29 cellular contexts compared by ENCODE assay signal in genomic region chr11:57552479-57552878, GRCh38. TPM values are rescaled to one million over a fixed set of nuclear protein-coding genes. Genes with fewer than 3 reads are reported as not detected.
DNase-seq lines count a peak whose midpoint lies in the region; ATAC-seq, FAIRE-seq and TF ChIP-seq lines count a peak whose summit lies in the region.
"Had no signal": no experiment of that assay in that cellular context is flagged by ENCODE, and none has a peak within 500 bp of the region (broad histone marks: within the 10 kb centered on the region; RNA-seq: fewer than 3 reads in every experiment).

No MANE protein-coding gene starts in this region.

- in situ Hi-C loops in HepG2 (cut with HindIII; ENCODE audit: extremely low pct_ligation_motif_present, low pct_unique_long_range_greater_than_20kb) = no loop called here

- ATAC-seq in HepG2 (peak; percentile 79), right lobe of liver (no peak), GM19324 (IDR thresholded peaks at IDR 0.05; ENCODE audit: low FRiP score, unreplicated experiment) (no peak)
- ATAC-seq: activated CD4-positive, alpha-beta T cell treated with anti-CD3 and anti-CD28 coated beads for 36 hours; esophagus mucosa; foreskin keratinocyte; heart right ventricle; naive thymus-derived CD4-positive, alpha-beta T cell had no signal

- H2AFZ ChIP-seq in HepG2 (ENCODE audit: low read length) = no peak overlapping the region

- TF ChIP-seq POLR2A in HepG2 (IDR thresholded peaks at IDR 0.05; ENCODE audit: insufficient read depth in 1 of 2, low read depth in 2 of 2, low read length in 2 of 2) (no peak), right lobe of liver (IDR thresholded peaks at IDR 0.05) (no peak)

- peak; percentile 89 for DNase-seq in HepG2 (ENCODE audit: low spot score)
- DNase-seq in right lobe of liver = no peak
- DNase-seq in glutamatergic neuron = no peak
- DNase-seq in NK-92 treated with Interleukin-12 subunit alpha and Interleukin-12 subunit beta, amount 100 ng/mL, for 24 hours (lab: John Stamatoyannopoulos, UW) = no peak
- DNase-seq in glomerular visceral epithelial cell (ENCODE audit: extremely low spot score) = no peak
- DNase-seq: activated CD4-positive, alpha-beta T cell treated with anti-CD3 and anti-CD28 coated beads for 36 hours; activated gamma-delta T cell; activated T-cell treated with anti-CD3 and anti-CD28 coated beads, Interleukin-2, amount 50 U/mL, for 1 hour; CD4-positive, alpha-beta memory T cell; foreskin keratinocyte; GOT3; heart right ventricle; naive thymus-derived CD4-positive, alpha-beta T cell; NCI-H774; Peyer's patch; SHP77 treated with DMSO at 0.1 percent for 48 hours; sigmoid colon; stimulated activated CD4-positive, alpha-beta T cell treated with anti-CD3 and anti-CD28 coated beads, Interleukin-4, amount 100 ng/mL, for 1 hour; tibial artery had no signal

- TF ChIP-seq CTCF in HepG2 (CRISPR knock-in tag; IDR thresholded peaks at IDR 0.05) (no peak), right lobe of liver (IDR thresholded peaks at IDR 0.05) (no peak), glutamatergic neuron (IDR thresholded peaks at IDR 0.05; ENCODE audit: partially characterized antibody, unreplicated experiment) (no peak)

- intact Hi-C loops in HepG2 (cut with micrococcal nuclease; ENCODE audit: unreplicated experiment) = no loop called here
- intact Hi-C loops in right lobe of liver (cut with DNase I) = no loop called here

- BruUV-seq in HepG2 (replicated peaks; lab: Mats Ljungman, UMichigan) = no TSS peak

- no peak overlapping the region for H3K9ac ChIP-seq in HepG2 (ENCODE audit: insufficient read depth, low read depth, low read length)

- H3K27me3 ChIP-seq in HepG2 (ENCODE audit: control insufficient read depth in 1 of 2, insufficient read depth in 2 of 2, low read length in 2 of 2) = no peaks in the 10 kb centered on the region
- no peaks in the 10 kb centered on the region for H3K27me3 ChIP-seq in right lobe of liver
- H3K27me3 ChIP-seq: foreskin keratinocyte, heart right ventricle, Peyer's patch, sigmoid colon, tibial artery had no signal

- peaks cover 6% of the 10 kb centered on the region for H3K27me3 Mint-ChIP-seq in glutamatergic neuron (ENCODE audit: unreplicated experiment)
- H3K27me3 Mint-ChIP-seq: activated CD4-positive, alpha-beta T cell treated with anti-CD3 and anti-CD28 coated beads for 36 hours; CD4-positive, alpha-beta memory T cell; dendritic cell treated with granulocyte-macrophage colony-stimulating factor and Interleukin-4, amounts not matched to agents 40 ng/mL and 50 ng/mL, for 4 days; naive thymus-derived CD4-positive, alpha-beta T cell had no signal

- H3K36me3 ChIP-seq in HepG2 (replicated peaks in 1 of 2; ENCODE audit: control insufficient read depth in 1 of 2, insufficient read depth in 2 of 2, low read length in 2 of 2) (peaks cover 1 to 11% of the 10 kb centered on the region in 2 experiments; a peak in 1 of 5 replicates), right lobe of liver (peaks cover 4 to 77% (median 25%) of the 10 kb centered on the region in 4 donors)

- no peaks in the 10 kb centered on the region for H3K9me3 ChIP-seq in HepG2 (ENCODE audit: low read length)
- no peaks in the 10 kb centered on the region for H3K9me3 ChIP-seq in right lobe of liver
- H3K9me3 ChIP-seq: heart right ventricle, Peyer's patch, prostate gland, sigmoid colon, tibial artery had no signal

- no peaks in the 10 kb centered on the region for H3K9me3 Mint-ChIP-seq in glutamatergic neuron (ENCODE audit: unreplicated experiment)
- H3K9me3 Mint-ChIP-seq: CD4-positive, alpha-beta memory T cell; dendritic cell treated with granulocyte-macrophage colony-stimulating factor and Interleukin-4, amounts not matched to agents 40 ng/mL and 50 ng/mL, for 4 days; naive thymus-derived CD4-positive, alpha-beta T cell had no signal

- H3K4me2 ChIP-seq in HepG2 (ENCODE audit: low read depth, low read length) = peak overlapping the region; percentile 24

- TF ChIP-seq EP300 in HepG2 (IDR thresholded peaks at IDR 0.05; ENCODE audit: low read depth in 2 of 2, low read length in 2 of 2) (peak; percentile 60 to 85; a peak in 2 of 4 replicates), HepG2 (CRISPR knock-in tag; IDR thresholded peaks at IDR 0.05; ENCODE audit: borderline replicate concordance) (peak; percentile 79; the same call in 1 of the 2 replicates)

- no peak for TF ChIP-seq RAD21 in HepG2 (CRISPR knock-in tag; IDR thresholded peaks at IDR 0.05)

- POLR2A ChIA-PET in HepG2 (lab: Yijun Ruan, JAX) = interaction anchor here (0.9 to 2.1 kb wide), 6 partner anchors 10 to 61 kb away, joined by 3 to 7 read pairs (median 3); partner anchors contain the start of genes SERPING1 and UBE2L6

- WGBS in HepG2 (ENCODE audit: low lambda C conversion rate) = 38% methylated on average over 5 of the region's 5 CpGs
- WGBS in right lobe of liver (ENCODE audit: insufficient coverage, low coverage, low lambda C conversion rate, missing lambda C conversion rate) = 70% methylated on average over 3 of the region's 5 CpGs

- H3K4me1 Mint-ChIP-seq in glutamatergic neuron (ENCODE audit: low read depth, unreplicated experiment) = peaks cover 3% of the 10 kb centered on the region

- H3K27ac Mint-ChIP-seq in glutamatergic neuron (ENCODE audit: unreplicated experiment) = peak overlapping the region; percentile 28
- H3K27ac Mint-ChIP-seq: activated CD4-positive, alpha-beta T cell treated with anti-CD3 and anti-CD28 coated beads for 36 hours; dendritic cell treated with granulocyte-macrophage colony-stimulating factor and Interleukin-4, amounts not matched to agents 40 ng/mL and 50 ng/mL, for 4 days had no signal

- no peaks in the 10 kb centered on the region for H4K20me1 ChIP-seq in HepG2 (ENCODE audit: insufficient read depth, low read length)

- CTCF ChIA-PET in HepG2 (lab: Yijun Ruan, JAX; ENCODE audit: low intra/inter-chr PET ratio, low total read pairs) = no interaction called here

- H3K27ac ChIP-seq in HepG2 (ENCODE audit: extremely low read length, insufficient read depth, low read length) = peak overlapping the region; percentile 28
- no peak overlapping the region for H3K27ac ChIP-seq in right lobe of liver
- H3K27ac ChIP-seq: foreskin keratinocyte, heart right ventricle, Peyer's patch, prostate gland, sigmoid colon, tibial artery had no signal

- peaks cover 21% of the 10 kb centered on the region for H3K4me1 ChIP-seq in HepG2 (ENCODE audit: insufficient read depth, low read length)
- H3K4me1 ChIP-seq in right lobe of liver = no peaks in the 10 kb centered on the region
- H3K4me1 ChIP-seq: foreskin keratinocyte, prostate gland, sigmoid colon, tibial artery had no signal

- H3K4me3 ChIP-seq in HepG2 (replicated peaks in 1 of 3; ENCODE audit: insufficient read depth in 1 of 3, low read depth in 2 of 3, low read length in 3 of 3) (peak overlapping the region in 1 of 3 experiments; percentile 12; a peak in 1 of 6 replicates), right lobe of liver (no peak overlapping the region)
- H3K4me3 ChIP-seq: heart right ventricle, Peyer's patch, prostate gland, sigmoid colon, tibial artery had no signal

- no peaks in the 10 kb centered on the region for H3K79me2 ChIP-seq in HepG2 (ENCODE audit: insufficient read depth, low read length)

- peak; percentile 60 for FAIRE-seq in HepG2 (lab: Jason Lieb, UNC)

- peaks cover 6% of the 10 kb centered on the region for H3K36me3 Mint-ChIP-seq in glutamatergic neuron (ENCODE audit: unreplicated experiment)

- H3K4me3 Mint-ChIP-seq in glutamatergic neuron (ENCODE audit: unreplicated experiment) = no peak overlapping the region
- H3K4me3 Mint-ChIP-seq: activated CD4-positive, alpha-beta T cell treated with anti-CD3 and anti-CD28 coated beads for 36 hours; CD4-positive, alpha-beta memory T cell; dendritic cell treated with granulocyte-macrophage colony-stimulating factor and Interleukin-4, amounts not matched to agents 40 ng/mL and 50 ng/mL, for 4 days; naive thymus-derived CD4-positive, alpha-beta T cell had no signal

RNA-seq across cellular contexts. Expression of gene UBE2L6, which starts 15.0 kb away (rescaled TPM):
- total RNA-seq in HepG2 (2016; rRNA removed; fragmentation: Illumina TruSeq; extraction: Trizol) (30.3 and 37.6 TPM in 2 replicates), right lobe of liver (100 to 1,000 TPM in 1 of 6 experiments, 10 to 100 TPM in 5; 36.6 to 124 (median 58.6) TPM), glutamatergic neuron (ENCODE audit: unreplicated experiment) (199 TPM)
- total RNA-seq in HepG2 (2016; cell fraction: cytosol; rRNA removed; fragmentation: Illumina TruSeq; extraction: Trizol; ENCODE audit: low read depth) = 17.4 and 20.5 TPM in 2 replicates
- 27.8 and 37.8 TPM in 2 replicates for total RNA-seq in HepG2 (2016; cell fraction: insoluble cytoplasmic fraction; rRNA removed; fragmentation: Illumina TruSeq; extraction: Trizol)
- 26.3 and 29.3 TPM in 2 replicates for total RNA-seq in HepG2 (2016; cell fraction: membrane; rRNA removed; fragmentation: Illumina TruSeq; extraction: Trizol)
- 9.1 and 12.2 TPM in 2 replicates for total RNA-seq in HepG2 (2016; cell fraction: nucleus; rRNA removed; fragmentation: Illumina TruSeq; extraction: Trizol)
- polyA plus RNA-seq in HepG2 (2011; rRNA removed) = 30.4 and 38.3 TPM in 2 replicates
- polyA plus RNA-seq in HepG2 (2011; cell fraction: cytosol; rRNA removed) = 42.3 and 44.9 TPM in 2 replicates
- polyA plus RNA-seq in HepG2 (2011; cell fraction: nucleus; rRNA removed) = 12.0 and 15.7 TPM in 2 replicates
- 27.5 and 35.0 TPM in 2 replicates for polyA plus RNA-seq in HepG2 (2012)
- 27.4 and 32.1 TPM in 2 replicates for polyA plus RNA-seq in HepG2 (2016; cell fraction: cytosol; fragmentation: Illumina TruSeq; extraction: Trizol; ENCODE audit: low read depth)
- polyA plus RNA-seq in HepG2 (2016; cell fraction: insoluble cytoplasmic fraction; fragmentation: Illumina TruSeq; extraction: Trizol; ENCODE audit: low read depth) = 54.7 and 56.6 TPM in 2 replicates
- polyA plus RNA-seq in HepG2 (2016; cell fraction: membrane; fragmentation: Illumina TruSeq; extraction: Trizol; ENCODE audit: low read depth) = 33.1 and 34.4 TPM in 2 replicates
- polyA plus RNA-seq in HepG2 (2016; cell fraction: nucleus; fragmentation: Illumina TruSeq; extraction: Trizol; ENCODE audit: insufficient read depth, low read depth) = 19.0 and 19.8 TPM in 2 replicates
- polyA minus RNA-seq in HepG2 (2011; rRNA and poly(A)+ RNA removed; ENCODE audit: low replicate concordance) = 2.5 and 57.1 TPM in 2 replicates
- polyA minus RNA-seq in HepG2 (2011; cell fraction: cytosol; rRNA and poly(A)+ RNA removed) = 10.2 and 16.3 TPM in 2 replicates
- polyA minus RNA-seq in HepG2 (2011; cell fraction: nucleus; rRNA and poly(A)+ RNA removed) = 3.5 and 6.6 TPM in 2 replicates

RNA-seq across cellular contexts. Expression of gene SMTNL1, which starts 15.1 kb away (rescaled TPM):
- total RNA-seq in HepG2 (2016; rRNA removed; fragmentation: Illumina TruSeq; extraction: Trizol) (not detected in 2 replicates), right lobe of liver (not detected), glutamatergic neuron (ENCODE audit: unreplicated experiment) (not detected)
- total RNA-seq in HepG2 (2016; cell fraction: cytosol; rRNA removed; fragmentation: Illumina TruSeq; extraction: Trizol; ENCODE audit: low read depth) = not detected in 2 replicates
- not detected in 2 replicates for total RNA-seq in HepG2 (2016; cell fraction: insoluble cytoplasmic fraction; rRNA removed; fragmentation: Illumina TruSeq; extraction: Trizol)
- total RNA-seq in HepG2 (2016; cell fraction: membrane; rRNA removed; fragmentation: Illumina TruSeq; extraction: Trizol) = not detected in 2 replicates
- not detected in 2 replicates for total RNA-seq in HepG2 (2016; cell fraction: nucleus; rRNA removed; fragmentation: Illumina TruSeq; extraction: Trizol)
- 0.04 TPM in 1 of 2 replicates, not detected in the other for polyA plus RNA-seq in HepG2 (2011; rRNA removed)
- not detected in 2 replicates for polyA plus RNA-seq in HepG2 (2011; cell fraction: cytosol; rRNA removed)
- polyA plus RNA-seq in HepG2 (2011; cell fraction: nucleus; rRNA removed) = not detected in 2 replicates
- not detected in 2 replicates for polyA plus RNA-seq in HepG2 (2012)
- not detected in 2 replicates for polyA plus RNA-seq in HepG2 (2016; cell fraction: cytosol; fragmentation: Illumina TruSeq; extraction: Trizol; ENCODE audit: low read depth)
- polyA plus RNA-seq in HepG2 (2016; cell fraction: insoluble cytoplasmic fraction; fragmentation: Illumina TruSeq; extraction: Trizol; ENCODE audit: low read depth) = not detected in 2 replicates
- not detected in 2 replicates for polyA plus RNA-seq in HepG2 (2016; cell fraction: membrane; fragmentation: Illumina TruSeq; extraction: Trizol; ENCODE audit: low read depth)
- polyA plus RNA-seq in HepG2 (2016; cell fraction: nucleus; fragmentation: Illumina TruSeq; extraction: Trizol; ENCODE audit: insufficient read depth, low read depth) = not detected in 2 replicates
- polyA minus RNA-seq in HepG2 (2011; rRNA and poly(A)+ RNA removed; ENCODE audit: low replicate concordance) = not detected in 2 replicates
- polyA minus RNA-seq in HepG2 (2011; cell fraction: cytosol; rRNA and poly(A)+ RNA removed) = not detected in 2 replicates
- not detected in 2 replicates for polyA minus RNA-seq in HepG2 (2011; cell fraction: nucleus; rRNA and poly(A)+ RNA removed)
- total RNA-seq: A673; activated CD4-positive, alpha-beta T cell treated with anti-CD3 and anti-CD28 coated beads for 36 hours; activated CD8-positive, alpha-beta memory T cell treated with anti-CD3 and anti-CD28 coated beads for 36 hours; CD4-positive, alpha-beta memory T cell; Daoy; esophagus mucosa; foreskin keratinocyte; heart right ventricle; HT-29; kidney epithelial cell; liver; naive thymus-derived CD4-positive, alpha-beta T cell; Peyer's patch; sigmoid colon had no signal
- polyA plus RNA-seq: foreskin keratinocyte, heart right ventricle, liver, sigmoid colon had no signal

RNA-seq across cellular contexts. Expression of gene TIMM10, which starts 21.9 kb away (rescaled TPM):
- total RNA-seq in HepG2 (2016; rRNA removed; fragmentation: Illumina TruSeq; extraction: Trizol) (82.2 and 103 TPM in 2 replicates), right lobe of liver (10 to 100 TPM; 19.6 to 48.5 (median 39.0) TPM), glutamatergic neuron (ENCODE audit: unreplicated experiment) (51.2 TPM)
- 40.9 and 52.7 TPM in 2 replicates for total RNA-seq in HepG2 (2016; cell fraction: cytosol; rRNA removed; fragmentation: Illumina TruSeq; extraction: Trizol; ENCODE audit: low read depth)
- total RNA-seq in HepG2 (2016; cell fraction: insoluble cytoplasmic fraction; rRNA removed; fragmentation: Illumina TruSeq; extraction: Trizol) = 87.8 and 108 TPM in 2 replicates
- total RNA-seq in HepG2 (2016; cell fraction: membrane; rRNA removed; fragmentation: Illumina TruSeq; extraction: Trizol) = 48.0 and 65.2 TPM in 2 replicates
- total RNA-seq in HepG2 (2016; cell fraction: nucleus; rRNA removed; fragmentation: Illumina TruSeq; extraction: Trizol) = 27.4 and 31.3 TPM in 2 replicates
- 56.3 and 67.8 TPM in 2 replicates for polyA plus RNA-seq in HepG2 (2011; rRNA removed)
- polyA plus RNA-seq in HepG2 (2011; cell fraction: cytosol; rRNA removed) = 81.8 and 94.3 TPM in 2 replicates
- 18.2 and 20.2 TPM in 2 replicates for polyA plus RNA-seq in HepG2 (2011; cell fraction: nucleus; rRNA removed)
- 46.7 and 55.3 TPM in 2 replicates for polyA plus RNA-seq in HepG2 (2012)
- polyA plus RNA-seq in HepG2 (2016; cell fraction: cytosol; fragmentation: Illumina TruSeq; extraction: Trizol; ENCODE audit: low read depth) = 53.7 and 66.6 TPM in 2 replicates
- polyA plus RNA-seq in HepG2 (2016; cell fraction: insoluble cytoplasmic fraction; fragmentation: Illumina TruSeq; extraction: Trizol; ENCODE audit: low read depth) = 106 and 130 TPM in 2 replicates
- polyA plus RNA-seq in HepG2 (2016; cell fraction: membrane; fragmentation: Illumina TruSeq; extraction: Trizol; ENCODE audit: low read depth) = 52.5 and 68.9 TPM in 2 replicates
- polyA plus RNA-seq in HepG2 (2016; cell fraction: nucleus; fragmentation: Illumina TruSeq; extraction: Trizol; ENCODE audit: insufficient read depth, low read depth) = 53.7 and 58.9 TPM in 2 replicates
- 28.3 and 58.4 TPM in 2 replicates for polyA minus RNA-seq in HepG2 (2011; rRNA and poly(A)+ RNA removed; ENCODE audit: low replicate concordance)
- polyA minus RNA-seq in HepG2 (2011; cell fraction: cytosol; rRNA and poly(A)+ RNA removed) = 7.7 and 8.8 TPM in 2 replicates
- 11.8 and 13.6 TPM in 2 replicates for polyA minus RNA-seq in HepG2 (2011; cell fraction: nucleus; rRNA and poly(A)+ RNA removed)

RNA-seq across cellular contexts. Expression of gene SLC43A1, which starts 37.0 kb away (rescaled TPM):
- total RNA-seq in HepG2 (2016; rRNA removed; fragmentation: Illumina TruSeq; extraction: Trizol) = 40.0 and 72.3 TPM in 2 replicates
- 44.5 and 47.1 TPM in 2 replicates for total RNA-seq in HepG2 (2016; cell fraction: cytosol; rRNA removed; fragmentation: Illumina TruSeq; extraction: Trizol; ENCODE audit: low read depth)
- total RNA-seq in HepG2 (2016; cell fraction: insoluble cytoplasmic fraction; rRNA removed; fragmentation: Illumina TruSeq; extraction: Trizol) = 32.3 and 72.1 TPM in 2 replicates
- 63.3 and 69.6 TPM in 2 replicates for total RNA-seq in HepG2 (2016; cell fraction: membrane; rRNA removed; fragmentation: Illumina TruSeq; extraction: Trizol)
- 64.1 and 81.7 TPM in 2 replicates for total RNA-seq in HepG2 (2016; cell fraction: nucleus; rRNA removed; fragmentation: Illumina TruSeq; extraction: Trizol)
- 87.6 and 124 TPM in 2 replicates for polyA plus RNA-seq in HepG2 (2011; rRNA removed)
- polyA plus RNA-seq in HepG2 (2011; cell fraction: cytosol; rRNA removed) = 96.8 and 105 TPM in 2 replicates
- polyA plus RNA-seq in HepG2 (2011; cell fraction: nucleus; rRNA removed) = 190 and 210 TPM in 2 replicates
- 61.9 and 91.6 TPM in 2 replicates for polyA plus RNA-seq in HepG2 (2012)
- 41.6 and 44.0 TPM in 2 replicates for polyA plus RNA-seq in HepG2 (2016; cell fraction: cytosol; fragmentation: Illumina TruSeq; extraction: Trizol; ENCODE audit: low read depth)
- 33.2 and 41.2 TPM in 2 replicates for polyA plus RNA-seq in HepG2 (2016; cell fraction: insoluble cytoplasmic fraction; fragmentation: Illumina TruSeq; extraction: Trizol; ENCODE audit: low read depth)
- 58.0 and 63.5 TPM in 2 replicates for polyA plus RNA-seq in HepG2 (2016; cell fraction: membrane; fragmentation: Illumina TruSeq; extraction: Trizol; ENCODE audit: low read depth)
- 111 TPM in 2 replicates for polyA plus RNA-seq in HepG2 (2016; cell fraction: nucleus; fragmentation: Illumina TruSeq; extraction: Trizol; ENCODE audit: insufficient read depth, low read depth)
- 1.5 and 247 TPM in 2 replicates for polyA minus RNA-seq in HepG2 (2011; rRNA and poly(A)+ RNA removed; ENCODE audit: low replicate concordance)
- polyA minus RNA-seq in HepG2 (2011; cell fraction: cytosol; rRNA and poly(A)+ RNA removed) = 58.2 and 68.6 TPM in 2 replicates
- 75.4 and 86.5 TPM in 2 replicates for polyA minus RNA-seq in HepG2 (2011; cell fraction: nucleus; rRNA and poly(A)+ RNA removed)
- 100 to 1,000 TPM in 3 of 6 experiments, 10 to 100 TPM in 3; 38.9 to 173 (median 106) TPM for total RNA-seq in right lobe of liver
- 5.2 TPM for total RNA-seq in glutamatergic neuron (ENCODE audit: unreplicated experiment)

RNA-seq across cellular contexts. Expression of gene SERPING1, which starts 45.0 kb away (rescaled TPM):
- total RNA-seq in HepG2 (2016; rRNA removed; fragmentation: Illumina TruSeq; extraction: Trizol) (1.6 and 2.0 TPM in 2 replicates), right lobe of liver (1,000 to 10,000 TPM; 1,903 to 2,571 (median 2,194) TPM), glutamatergic neuron (ENCODE audit: unreplicated experiment) (46.1 TPM)
- total RNA-seq in HepG2 (2016; cell fraction: cytosol; rRNA removed; fragmentation: Illumina TruSeq; extraction: Trizol; ENCODE audit: low read depth) = 0.71 TPM in 2 replicates
- 1.5 and 1.9 TPM in 2 replicates for total RNA-seq in HepG2 (2016; cell fraction: insoluble cytoplasmic fraction; rRNA removed; fragmentation: Illumina TruSeq; extraction: Trizol)
- 0.87 and 1.2 TPM in 2 replicates for total RNA-seq in HepG2 (2016; cell fraction: membrane; rRNA removed; fragmentation: Illumina TruSeq; extraction: Trizol)
- 3.8 and 5.3 TPM in 2 replicates for total RNA-seq in HepG2 (2016; cell fraction: nucleus; rRNA removed; fragmentation: Illumina TruSeq; extraction: Trizol)
- polyA plus RNA-seq in HepG2 (2011; rRNA removed) = 10.4 and 23.3 TPM in 2 replicates
- polyA plus RNA-seq in HepG2 (2011; cell fraction: cytosol; rRNA removed) = 10.6 and 20.0 TPM in 2 replicates
- polyA plus RNA-seq in HepG2 (2011; cell fraction: nucleus; rRNA removed) = 13.7 and 21.4 TPM in 2 replicates
- polyA plus RNA-seq in HepG2 (2012) = 10.2 and 20.7 TPM in 2 replicates
- 2.0 and 2.4 TPM in 2 replicates for polyA plus RNA-seq in HepG2 (2016; cell fraction: cytosol; fragmentation: Illumina TruSeq; extraction: Trizol; ENCODE audit: low read depth)
- 5.1 and 5.2 TPM in 2 replicates for polyA plus RNA-seq in HepG2 (2016; cell fraction: insoluble cytoplasmic fraction; fragmentation: Illumina TruSeq; extraction: Trizol; ENCODE audit: low read depth)
- polyA plus RNA-seq in HepG2 (2016; cell fraction: membrane; fragmentation: Illumina TruSeq; extraction: Trizol; ENCODE audit: low read depth) = 2.1 and 3.4 TPM in 2 replicates
- 15.9 and 17.7 TPM in 2 replicates for polyA plus RNA-seq in HepG2 (2016; cell fraction: nucleus; fragmentation: Illumina TruSeq; extraction: Trizol; ENCODE audit: insufficient read depth, low read depth)
- 8.2 TPM in 1 of 2 replicates, not detected in the other for polyA minus RNA-seq in HepG2 (2011; rRNA and poly(A)+ RNA removed; ENCODE audit: low replicate concordance)
- polyA minus RNA-seq in HepG2 (2011; cell fraction: cytosol; rRNA and poly(A)+ RNA removed) = 4.2 and 11.2 TPM in 2 replicates
- 2.2 and 7.8 TPM in 2 replicates for polyA minus RNA-seq in HepG2 (2011; cell fraction: nucleus; rRNA and poly(A)+ RNA removed)
- total RNA-seq: activated CD8-positive, alpha-beta memory T cell treated with anti-CD3 and anti-CD28 coated beads for 36 hours; CD4-positive, alpha-beta memory T cell; Daoy; HT-29 had no signal
- polyA plus RNA-seq: CD4-positive, alpha-beta memory T cell; naive thymus-derived CD4-positive, alpha-beta T cell had no signal
